In the genomic region with DNA sequence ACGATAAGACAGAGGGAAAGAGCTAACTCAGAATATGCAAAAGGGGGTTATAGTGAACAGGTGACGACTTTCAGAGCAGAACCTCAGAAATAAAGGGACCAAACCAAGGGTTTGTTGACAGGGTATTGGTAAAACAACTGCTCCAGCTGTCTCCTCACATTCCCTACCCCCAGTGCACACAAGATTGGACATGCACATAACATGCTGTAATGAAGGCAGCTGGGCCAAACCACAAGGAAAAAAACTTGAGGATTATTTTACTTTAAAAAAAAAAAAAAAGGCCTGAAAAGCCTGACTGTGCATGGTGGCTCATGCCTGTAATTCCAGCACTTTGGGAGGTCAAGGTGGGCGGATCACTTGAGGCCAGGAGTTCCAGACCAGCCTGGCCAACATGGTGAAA, we compare ENCODE assay signal across 18 cellular contexts. TPM values are rescaled to one million over a fixed set of nuclear protein-coding genes. Genes with fewer than 3 reads are reported as not detected.
DNase-seq lines count a peak whose midpoint lies in the region; ATAC-seq and TF ChIP-seq lines count a peak whose summit lies in the region.
"Had no signal": no experiment of that assay in that cellular context is flagged by ENCODE, and none has a peak within 500 bp of the region (broad histone marks: within the 10 kb centered on the region; RNA-seq: fewer than 3 reads in every experiment).

No MANE protein-coding gene starts in this region.

- no peak overlapping the region for H3K4me3 ChIP-seq in astrocyte of the spinal cord (ENCODE audit: low read depth, low read length)
- H3K4me3 ChIP-seq in tibial artery: no peak overlapping the region
- H3K4me3 ChIP-seq: A549, lower lobe of right lung, neural progenitor cell had no signal

- no peak overlapping the region for H3K27ac ChIP-seq in foreskin keratinocyte
- H3K27ac ChIP-seq in tibial artery: no peak overlapping the region
- H3K27ac ChIP-seq: A549, lower lobe of right lung, neural progenitor cell had no signal

- H3K4me3 Mint-ChIP-seq in HFFc6: no peak overlapping the region
- H3K4me3 Mint-ChIP-seq: activated naive CD4-positive, alpha-beta T cell treated with anti-CD3 and anti-CD28 coated beads, Interleukin-2, amount 10 ng/mL, durations not matched to agents 7 days and 5 days; neural progenitor cell had no signal

- DNase-seq in ACHN (peak; percentile 13), HFFc6 (peak; percentile 43), astrocyte of the spinal cord (ENCODE audit: low read depth, low spot score) (peak; percentile 83), foreskin keratinocyte (peak; percentile 71 to 83), globus pallidus (ENCODE audit: low spot score) (no peak), AML-193 (lab: John Stamatoyannopoulos, UW) (no peak), tibial artery (no peak), 8988T (no peak)
- DNase-seq: activated naive CD4-positive, alpha-beta T cell treated with anti-CD3 and anti-CD28 coated beads, Interleukin-2, amount 10 ng/mL, durations not matched to agents 7 days and 5 days; DMS79; lower lobe of right lung; NCI-H1417; stimulated activated CD4-positive, alpha-beta T cell treated with anti-CD3 and anti-CD28 coated beads, Interleukin-12 subunit alpha, Interleukin-12 subunit beta, amount 100 ng/mL, for 4 hours; substantia nigra had no signal

- H3K36me3 ChIP-seq in tibial artery: peaks cover 8 to 22% (median 11%) of the 10 kb centered on the region in 3 donors
- H3K36me3 ChIP-seq: neural progenitor cell had no signal

- peak; percentile 58 for ATAC-seq in foreskin keratinocyte
- ATAC-seq: A549, lower lobe of right lung had no signal

- H3K36me3 Mint-ChIP-seq in HFFc6 (ENCODE audit: low read depth): peaks cover 11% of the 10 kb centered on the region

- H3K4me1 ChIP-seq in foreskin keratinocyte: peaks cover 16% of the 10 kb centered on the region
- H3K4me1 ChIP-seq in tibial artery: peaks cover 0 to 32% (median 7%) of the 10 kb centered on the region in 4 donors

- H3K4me1 Mint-ChIP-seq in HFFc6 (ENCODE audit: low read depth): peaks cover 48% of the 10 kb centered on the region

- intact Hi-C loops in tibial artery (cut with DNase I; ENCODE audit: low total_unique reads): no loop called here

- TF ChIP-seq CTCF in HFFc6 (IDR thresholded peaks at IDR 0.05) (no peak), astrocyte of the spinal cord (IDR thresholded peaks at IDR 0.05; ENCODE audit: low read depth, low read length) (no peak), foreskin keratinocyte (conservative IDR thresholded peaks at IDR 0.05) (no peak), tibial artery (IDR thresholded peaks at IDR 0.05) (no peak)

- peaks cover under 1% of the 10 kb centered on the region for H3K27me3 Mint-ChIP-seq in HFFc6 (ENCODE audit: insufficient read depth)
- H3K27me3 Mint-ChIP-seq: activated naive CD4-positive, alpha-beta T cell treated with anti-CD3 and anti-CD28 coated beads, Interleukin-2, amount 10 ng/mL, durations not matched to agents 7 days and 5 days; central memory CD8-positive, alpha-beta T cell; IgD-negative memory B cell had no signal

- H3K27me3 ChIP-seq in foreskin keratinocyte: no peaks in the 10 kb centered on the region
- H3K27me3 ChIP-seq in tibial artery: no peaks in the 10 kb centered on the region

- H3K27ac Mint-ChIP-seq in HFFc6: no peak overlapping the region
- H3K27ac Mint-ChIP-seq: activated naive CD4-positive, alpha-beta T cell treated with anti-CD3 and anti-CD28 coated beads, Interleukin-2, amount 10 ng/mL, durations not matched to agents 7 days and 5 days; IgD-negative memory B cell; neural progenitor cell had no signal

- no peaks in the 10 kb centered on the region for H3K9me3 Mint-ChIP-seq in HFFc6
- H3K9me3 Mint-ChIP-seq: activated naive CD4-positive, alpha-beta T cell treated with anti-CD3 and anti-CD28 coated beads, Interleukin-2, amount 10 ng/mL, durations not matched to agents 7 days and 5 days; central memory CD8-positive, alpha-beta T cell; IgD-negative memory B cell had no signal

- in situ Hi-C loops in ACHN (cut with HindIII; ENCODE audit: low pct_ligation_motif_present, low pct_unique_long_range_greater_than_20kb, low sequenced_read_pairs) (no loop called here), astrocyte of the spinal cord (cut with HindIII; ENCODE audit: low sequenced_read_pairs) (no loop called here)

- no peaks in the 10 kb centered on the region for H3K9me3 ChIP-seq in tibial artery
- H3K9me3 ChIP-seq: A549, lower lobe of right lung had no signal

RNA-seq across cellular contexts. Expression of a gene that starts 3.5 kb away (rescaled TPM):
- total RNA-seq in HFFc6 (2021; fragmentation: NEBNext Ultra II Directional; extraction: Animal tissue kit (Norgen Biotek cat#: 25700)): 1 to 10 TPM; 3.8 to 8.2 (median 6.4) TPM
- total RNA-seq in foreskin keratinocyte: 1.3 and 1.5 TPM in 2 replicates
- polyA plus RNA-seq in foreskin keratinocyte: 0.69 and 0.88 TPM in 2 replicates

RNA-seq across cellular contexts. Expression of a gene that starts 31.3 kb away (rescaled TPM):
- total RNA-seq in HFFc6 (2021; fragmentation: NEBNext Ultra II Directional; extraction: Animal tissue kit (Norgen Biotek cat#: 25700)): 1 to 10 TPM; 4.2 to 7.3 (median 6.4) TPM
- total RNA-seq in foreskin keratinocyte: 13.3 and 15.3 TPM in 2 replicates
- 15.3 and 15.5 TPM in 2 replicates for polyA plus RNA-seq in foreskin keratinocyte

Comparison
In these comparisons a context has a peak if more than half of its experiments do, and no peak if none do; other contexts are left out.
1. DNase-seq: peak in ACHN (single experiment), HFFc6 (single experiment), astrocyte of the spinal cord (single experiment) and foreskin keratinocyte (2 of 2); none in globus pallidus (single experiment), AML-193 (0 of 2), tibial artery (0 of 2) and 8988T (single experiment).